Comparison of ENCODE assay signal across 38 cellular contexts in genomic region chr20:58975353-58975752, GRCh38. TPM values are rescaled to one million over a fixed set of nuclear protein-coding genes. Genes with fewer than 3 reads are reported as not detected.
"Had no signal": no experiment of that assay in that cellular context is flagged by ENCODE, and none has a peak within 500 bp of the region (broad histone marks: within the 10 kb centered on the region; RNA-seq: fewer than 3 reads in every experiment).

No MANE protein-coding gene starts in this region.

- H3K27me3 ChIP-seq: MG63 had no signal

- DNase-seq: Karpas-422, Kasumi-1, MG63, MM.1S, MV-4-11, NCI-H1048, NCI-H1092 treated with DMSO at 0.1 percent for 48 hours, NCI-H1105, NCI-H1105 treated with DMSO at 0.1 percent for 48 hours, NCI-H1417, NCI-H1417 treated with DMSO at 0.1 percent for 48 hours, NCI-H1436, NCI-H1436 treated with DMSO at 0.1 percent for 48 hours, NCI-H146, NCI-H1694, NCI-H1694 treated with DMSO at 0.1 percent for 48 hours, NCI-H187, NCI-H187 treated with DMSO at 0.1 percent for 48 hours, NCI-H1930, NCI-H2029, NCI-H2029 treated with DMSO at 0.1 percent for 48 hours, NCI-H2081, NCI-H2081 treated with DMSO at 0.1 percent for 48 hours, NCI-H2107, NCI-H2171, NCI-H2171 treated with DMSO at 0.1 percent for 48 hours, NCI-H2227 treated with DMSO at 0.1 percent for 48 hours, NCI-H226, NCI-H345, NCI-H446, NCI-H446 treated with DMSO at 0.1 percent for 48 hours, NCI-H510A, NCI-H510A treated with DMSO at 0.1 percent for 48 hours, NCI-H524, NCI-H524 treated with DMSO at 0.1 percent for 48 hours had no signal

- H3K4me3 ChIP-seq: MG63 had no signal

- H3K36me3 ChIP-seq: MG63 had no signal

RNA-seq across cellular contexts. Expression of gene TUBB1, which starts 43.9 kb away (rescaled TPM):
- total RNA-seq: LHCN-M2, MCF 10A, NCI-H460 had no signal
